In genomic region chr16:68328151-68328859, GRCh38 we compare ENCODE assay signal across 8 cellular contexts. TPM values are rescaled to one million over a fixed set of nuclear protein-coding genes. Genes with fewer than 3 reads are reported as not detected.
A peak's percentile ranks its signal among the peaks of the same experiment; 100 is the strongest.
DNase-seq lines count a peak whose midpoint lies in the region; ATAC-seq, FAIRE-seq and TF ChIP-seq lines count a peak whose summit lies in the region.

No MANE protein-coding gene starts in this region.

- no peaks in the 10 kb centered on the region for H3K27me3 ChIP-seq in astrocyte (ENCODE audit: insufficient read depth, low read length)
- H3K27me3 ChIP-seq in right cardiac atrium (ENCODE audit: control insufficient read depth, insufficient read depth): no peaks in the 10 kb centered on the region

- intact Hi-C loops in right cardiac atrium (cut with DNase I) (loop anchor here (1.0 to 5.0 kb wide), 3 partner anchors 66 to 86 kb away; partner anchors contain the start of gene SLC7A6 (in 3 of the 4)), sciatic nerve (cut with DNase I) (no loop called here)

- H3K79me2 ChIP-seq in astrocyte (ENCODE audit: insufficient read depth, low read length): no peaks in the 10 kb centered on the region

- no peak overlapping the region for H3K4me3 ChIP-seq in astrocyte (ENCODE audit: insufficient read depth, low read depth, low read length)
- no peak overlapping the region for H3K4me3 ChIP-seq in right cardiac atrium (ENCODE audit: low read length)

- H3K4me3 Mint-ChIP-seq in HFFc6: peak overlapping the region; percentile 25; the same call in 1 of the 2 replicates
- no peak overlapping the region for H3K4me3 Mint-ChIP-seq in astrocyte (ENCODE audit: unreplicated experiment)

- FAIRE-seq in astrocyte (lab: Jason Lieb, UNC): no peak

- TF ChIP-seq CTCF in HFFc6 (IDR thresholded peaks at IDR 0.05) (peak; percentile 92), astrocyte (IDR thresholded peaks at IDR 0.05; ENCODE audit: insufficient read depth, low read depth, low read length) (peak; percentile 97)

- H3K36me3 ChIP-seq in astrocyte (ENCODE audit: insufficient read depth, low read length): peaks cover 6% of the 10 kb centered on the region

- H3K4me1 ChIP-seq in astrocyte (ENCODE audit: insufficient read depth, low read length): peaks cover 17% of the 10 kb centered on the region
- no peaks in the 10 kb centered on the region for H3K4me1 ChIP-seq in right cardiac atrium (ENCODE audit: control insufficient read depth, insufficient read depth, low read length)

- peaks cover 45% of the 10 kb centered on the region for H3K4me1 Mint-ChIP-seq in HFFc6 (ENCODE audit: low read depth)
- H3K4me1 Mint-ChIP-seq in astrocyte (ENCODE audit: low read depth, unreplicated experiment): peaks cover 14% of the 10 kb centered on the region

- ATAC-seq in right cardiac atrium: peak; percentile 90 to 94
- peak; percentile 90 for ATAC-seq in sciatic nerve

- H3K9me3 Mint-ChIP-seq in HFFc6: no peaks in the 10 kb centered on the region
- no peaks in the 10 kb centered on the region for H3K9me3 Mint-ChIP-seq in astrocyte (ENCODE audit: unreplicated experiment)

- peak overlapping the region; percentile 34 for H3K27ac Mint-ChIP-seq in HFFc6
- no peak overlapping the region for H3K27ac Mint-ChIP-seq in astrocyte (ENCODE audit: unreplicated experiment)

- no peak overlapping the region for H3K9ac ChIP-seq in astrocyte (ENCODE audit: low read length)

- DNase-seq in ELF-1 (ENCODE audit: low read depth, low spot score): peak; percentile 92
- DNase-seq in HFFc6: peak; percentile 81
- DNase-seq in NCI-H1930 (lab: John Stamatoyannopoulos, UW): peak; percentile 2 to 20
- DNase-seq in T-helper 9 cell: peak; percentile 70
- peak; percentile 64 for DNase-seq in astrocyte (ENCODE audit: low read depth)
- peak; percentile 66 to 87 (median 84) for DNase-seq in right cardiac atrium
- DNase-seq in sciatic nerve (ENCODE audit: low spot score): peak; percentile 84
- no peak for DNase-seq in mesenteric fat pad (ENCODE audit: low spot score)

- no peak overlapping the region for H3K4me2 ChIP-seq in astrocyte (ENCODE audit: low read length)

- H3K27me3 Mint-ChIP-seq in HFFc6 (ENCODE audit: insufficient read depth) (no peaks in the 10 kb centered on the region), astrocyte (ENCODE audit: low read depth, unreplicated experiment) (no peaks in the 10 kb centered on the region)

- H3K36me3 Mint-ChIP-seq in HFFc6 (ENCODE audit: low read depth): 0 out of 2 replicates have a peak, but pooled peaks cover 9% of the 10 kb centered on the region
- peaks cover 11% of the 10 kb centered on the region for H3K36me3 Mint-ChIP-seq in astrocyte (ENCODE audit: low read depth, unreplicated experiment)

- H3K9me3 ChIP-seq in astrocyte (ENCODE audit: insufficient read depth, low read depth, low read length) (no peaks in the 10 kb centered on the region), right cardiac atrium (ENCODE audit: control insufficient read depth, low read length) (no peaks in the 10 kb centered on the region)

- H3K27ac ChIP-seq in astrocyte (ENCODE audit: low read depth, low read length) (no peak overlapping the region), right cardiac atrium (ENCODE audit: low read length) (no peak overlapping the region)

- H2AFZ ChIP-seq in astrocyte (ENCODE audit: low read depth, low read length): no peak overlapping the region

- WGBS in right cardiac atrium: 42% methylated on average over 13 of the region's 13 CpGs

- no peaks in the 10 kb centered on the region for H4K20me1 ChIP-seq in astrocyte (ENCODE audit: insufficient read depth, low read length)

RNA-seq across cellular contexts. Expression of gene PRMT7, which starts 17.5 kb away (rescaled TPM):
- 10 to 100 TPM; 32.1 to 37.7 (median 36.4) TPM for total RNA-seq in HFFc6 (2021; fragmentation: NEBNext Ultra II Directional; extraction: Animal tissue kit (Norgen Biotek cat#: 25700))
- total RNA-seq in astrocyte: 36.7 and 41.5 TPM in 2 replicates
- total RNA-seq in right cardiac atrium: 10 to 100 TPM; 20.8 to 34.7 (median 32.2) TPM
- polyA plus RNA-seq in right cardiac atrium: 34.5 TPM
- total RNA-seq in sciatic nerve: 58.9 TPM
- 35.7 TPM for total RNA-seq in mesenteric fat pad

RNA-seq across cellular contexts. Expression of gene SLC7A6OS, which starts 17.6 kb away (rescaled TPM):
- total RNA-seq in HFFc6 (2021; fragmentation: NEBNext Ultra II Directional; extraction: Animal tissue kit (Norgen Biotek cat#: 25700)): 10 to 100 TPM; 10.5 to 16.2 (median 13.7) TPM
- total RNA-seq in astrocyte: 12.6 and 16.7 TPM in 2 replicates
- total RNA-seq in right cardiac atrium: 10 to 100 TPM; 10.9 to 13.4 (median 11.9) TPM
- 7.9 TPM for polyA plus RNA-seq in right cardiac atrium
- total RNA-seq in sciatic nerve: 22.9 TPM
- total RNA-seq in mesenteric fat pad: 12.3 TPM
